8 cellular contexts compared by ENCODE assay signal in the genomic region with DNA sequence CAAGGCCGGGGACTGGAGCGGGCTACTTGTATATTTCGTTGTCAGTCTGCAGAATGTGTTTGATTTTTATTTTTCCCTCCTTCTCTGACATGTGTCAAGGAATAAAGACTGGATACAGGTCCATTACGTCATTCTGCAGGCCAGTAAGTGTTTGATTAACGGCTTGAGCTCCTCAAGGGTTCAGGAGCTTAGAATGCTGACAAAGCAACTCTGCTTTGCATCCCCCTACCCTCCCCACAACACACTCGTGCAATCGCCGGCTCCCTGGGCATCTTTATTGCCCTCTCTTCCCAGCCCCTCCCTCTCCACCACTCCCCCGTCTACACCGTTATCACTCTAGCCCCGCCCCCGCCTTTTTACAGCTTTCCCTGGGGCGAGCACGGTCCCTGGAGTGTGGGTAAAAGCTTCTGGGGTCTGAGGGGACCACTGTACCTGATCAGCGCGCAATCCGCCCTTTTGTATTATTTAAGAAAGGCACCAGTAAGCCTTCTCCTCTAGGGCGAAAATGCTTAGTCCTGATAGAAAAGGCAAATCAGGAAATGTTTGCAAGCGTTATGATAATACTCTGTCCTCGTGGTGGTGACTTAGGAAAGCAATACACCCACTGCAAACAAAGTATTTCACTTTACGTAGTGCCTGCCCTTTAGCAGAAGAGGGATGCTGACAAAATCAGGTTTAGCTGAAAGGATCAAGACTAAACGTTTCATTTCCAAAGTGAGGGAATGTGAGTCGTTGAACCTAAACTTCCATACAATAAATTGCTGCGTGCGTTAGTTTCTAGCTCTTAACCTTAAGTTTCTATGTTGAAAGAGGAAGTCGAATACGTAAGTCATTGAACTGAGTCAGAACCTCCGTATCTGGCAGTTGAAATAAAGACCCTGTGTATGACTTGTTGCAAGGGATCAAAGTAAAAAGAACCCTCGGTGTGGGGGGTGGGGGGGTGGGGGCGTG.
DNase-seq lines count a peak whose midpoint lies in the region; ATAC-seq lines count a peak whose summit lies in the region.

No MANE protein-coding gene starts in this region.

- ATAC-seq in GM18909 (IDR thresholded peaks at IDR 0.05; ENCODE audit: poor library complexity, unreplicated experiment): no peak

- H3K4me3 ChIP-seq in iPS-11a (ENCODE audit: low read depth, low read length): peak overlapping the region; percentile 56
- H3K4me3 ChIP-seq in skeletal muscle cell (ENCODE audit: low read depth, low read length): peak overlapping the region; percentile 67

- peak; percentile 11 for DNase-seq in NCI-H146 (lab: John Stamatoyannopoulos, UW)
- no peak for DNase-seq in NCI-H146 treated with DMSO at 0.1 percent for 48 hours (lab: John Stamatoyannopoulos, UW; ENCODE audit: unreplicated experiment)
- DNase-seq in NCI-H2227 treated with DMSO at 0.1 percent for 48 hours (lab: John Stamatoyannopoulos, UW): peak; percentile 3
- peak; percentile 14 for DNase-seq in amniotic stem cell (lab: John Stamatoyannopoulos, UW)
- DNase-seq in skeletal muscle cell (ENCODE audit: low read depth): peak; percentile 79
- DNase-seq in COR-L47 (lab: John Stamatoyannopoulos, UW): no peak

Comparison
In these comparisons a context has a peak if more than half of its experiments do, and no peak if none do; other contexts are left out.
1. DNase-seq: peak in NCI-H146 (single experiment), NCI-H2227 treated with DMSO at 0.1 percent for 48 hours (single experiment), amniotic stem cell (single experiment) and skeletal muscle cell (single experiment); none in NCI-H146 treated with DMSO at 0.1 percent for 48 hours (single experiment) and COR-L47 (single experiment).